8 cellular contexts compared by ENCODE assay signal in genomic region chr10:79608505-79609375, GRCh38. TPM values are rescaled to one million over a fixed set of nuclear protein-coding genes. Genes with fewer than 3 reads are reported as not detected.
A peak's percentile ranks its signal among the peaks of the same experiment; 100 is the strongest.
DNase-seq lines count a peak whose midpoint lies in the region; ATAC-seq and TF ChIP-seq lines count a peak whose summit lies in the region.

No MANE protein-coding gene starts in this region.

- H3K27ac Mint-ChIP-seq in CD4-positive, alpha-beta T cell = no peak overlapping the region

- no peak for ATAC-seq in CD4-positive, alpha-beta T cell (ENCODE audit: poor library complexity)
- ATAC-seq in GM19351 (IDR thresholded peaks at IDR 0.05; ENCODE audit: unreplicated experiment) (peak; percentile 64), GM18858 (IDR thresholded peaks at IDR 0.05; ENCODE audit: unreplicated experiment) (no peak), GM21367 (IDR thresholded peaks at IDR 0.05; ENCODE audit: unreplicated experiment) (no peak)

- no peak overlapping the region for H4K91ac ChIP-seq in mesenchymal stem cell (ENCODE audit: low read length)

- no peaks in the 10 kb centered on the region for H3K79me2 ChIP-seq in mammary epithelial cell (ENCODE audit: insufficient read depth, low read length)

- H2BK5ac ChIP-seq in mesenchymal stem cell (ENCODE audit: low read depth, low read length, poor library complexity, severe bottlenecking) = no peak overlapping the region

- H3K18ac ChIP-seq in mesenchymal stem cell (ENCODE audit: low read depth in 1 of 2, low read length in 2 of 2) = no peak overlapping the region

- no peak overlapping the region for H2BK15ac ChIP-seq in mesenchymal stem cell (ENCODE audit: low read depth, poor library complexity, severe bottlenecking)

- H2AFZ ChIP-seq in mammary epithelial cell (ENCODE audit: low read depth, low read length) (no peak overlapping the region), mesenchymal stem cell (ENCODE audit: low read depth, low read length) (no peak overlapping the region)

- no peak overlapping the region for H2BK12ac ChIP-seq in mesenchymal stem cell (ENCODE audit: low read length in 2 of 2)

- intact Hi-C loops in CD4-positive, alpha-beta T cell (cut with DNase I, micrococcal nuclease) = no loop called here
- intact Hi-C loops in mammary epithelial cell (cut with micrococcal nuclease) = no loop called here

- TF ChIP-seq CTCF in CD4-positive, alpha-beta T cell (IDR thresholded peaks at IDR 0.05) = peak; percentile 32
- peak; percentile 33 to 38 for TF ChIP-seq CTCF in mammary epithelial cell (conservative IDR thresholded peaks at IDR 0.05 in 1 of 2, IDR thresholded peaks at IDR 0.05 in 1 of 2; ENCODE audit: extremely low read depth in 1 of 2, insufficient read depth in 1 of 2, low read depth in 1 of 2, low read length in 2 of 2)

- H3K4me3 Mint-ChIP-seq in CD4-positive, alpha-beta T cell = no peak overlapping the region

- CTCF ChIA-PET in CD4-positive, alpha-beta T cell (lab: Charles Lee) = no interaction called here
- CTCF ChIA-PET in mammary epithelial cell (lab: Charles Lee; ENCODE audit: low non-redundant PET) = no interaction called here

- no peaks in the 10 kb centered on the region for H4K20me1 ChIP-seq in mammary epithelial cell (ENCODE audit: insufficient read depth, low read length)

- no peak overlapping the region for H3K4ac ChIP-seq in mesenchymal stem cell (ENCODE audit: low read depth in 1 of 2, low read length in 2 of 2)

- H3K27ac ChIP-seq in CD4-positive, alpha-beta T cell (ENCODE audit: low read depth, low read length) = no peak overlapping the region
- no peak overlapping the region for H3K27ac ChIP-seq in mammary epithelial cell (ENCODE audit: insufficient read depth, low read depth, low read length)
- no peak overlapping the region for H3K27ac ChIP-seq in mesenchymal stem cell (ENCODE audit: low read length, poor library complexity, severe bottlenecking)

- H3K4me3 ChIP-seq in mammary epithelial cell (replicated peaks in 1 of 3; ENCODE audit: insufficient read depth in 1 of 3, low read depth in 2 of 3, low read length in 3 of 3) = no peak overlapping the region
- H3K4me3 ChIP-seq in mesenchymal stem cell (ENCODE audit: insufficient read depth in 1 of 2, low read depth in 1 of 2, low read length in 2 of 2) = no peak overlapping the region

- H4K8ac ChIP-seq in mesenchymal stem cell (ENCODE audit: low read length) = no peak overlapping the region

- H3K36me3 Mint-ChIP-seq in CD4-positive, alpha-beta T cell (ENCODE audit: low read depth) = no peaks in the 10 kb centered on the region

- BruUV-seq in mammary epithelial cell (replicated peaks; lab: Mats Ljungman, UMichigan) = no TSS peak

- POLR2A ChIA-PET in CD4-positive, alpha-beta T cell (lab: Charles Lee) = no interaction called here

- dilution Hi-C loops in mammary epithelial cell (cut with HindIII; ENCODE audit: low sequenced_read_pairs) = no loop called here

- H2AK5ac ChIP-seq in mesenchymal stem cell (ENCODE audit: low read length, severe bottlenecking) = no peak overlapping the region

- H3K4me1 ChIP-seq in mammary epithelial cell (ENCODE audit: insufficient read depth, low read length) (no peaks in the 10 kb centered on the region), mesenchymal stem cell (ENCODE audit: control insufficient read depth, insufficient read depth, low read depth, low read length) (peaks cover 3% of the 10 kb centered on the region)

- H3K36me3 ChIP-seq in mammary epithelial cell (ENCODE audit: insufficient read depth, low read length) = no peaks in the 10 kb centered on the region
- H3K36me3 ChIP-seq in mesenchymal stem cell (ENCODE audit: control insufficient read depth in 1 of 2, insufficient read depth in 2 of 2, low read depth in 1 of 2, low read length in 2 of 2) = no peaks in the 10 kb centered on the region

- 47% methylated on average over 14 of the region's 20 CpGs for WGBS in mammary epithelial cell (ENCODE audit: low coverage, missing lambda C conversion rate)
- 51% methylated on average over 18 of the region's 20 CpGs for WGBS in mesenchymal stem cell

- H3K14ac ChIP-seq in mesenchymal stem cell (ENCODE audit: low read length in 2 of 2) = no peak overlapping the region

- in situ Hi-C loops in mammary epithelial cell (cut with MboI; ENCODE audit: low sequenced_read_pairs in 2 of 2) = no loop called here

- no peaks in the 10 kb centered on the region for H3K9me3 Mint-ChIP-seq in CD4-positive, alpha-beta T cell

- H3K4me2 ChIP-seq in mammary epithelial cell (ENCODE audit: insufficient read depth, low read depth, low read length) = no peak overlapping the region
- H3K4me2 ChIP-seq in mesenchymal stem cell (ENCODE audit: low read length, poor library complexity, severe bottlenecking) = no peak overlapping the region

- H2BK120ac ChIP-seq in mesenchymal stem cell (ENCODE audit: low read depth, low read length) = no peak overlapping the region

- H3K79me1 ChIP-seq in mesenchymal stem cell (replicated peaks; ENCODE audit: low read length, poor library complexity, severe bottlenecking) = no peaks in the 10 kb centered on the region

- no peaks in the 10 kb centered on the region for H3K27me3 ChIP-seq in CD4-positive, alpha-beta T cell (ENCODE audit: control insufficient read depth, insufficient read depth, low read length)
- H3K27me3 ChIP-seq in mammary epithelial cell (ENCODE audit: insufficient read depth, low read length) = no peaks in the 10 kb centered on the region
- peaks cover 34 to 51% of the 10 kb centered on the region in 2 experiments for H3K27me3 ChIP-seq in mesenchymal stem cell (ENCODE audit: control insufficient read depth in 1 of 2, insufficient read depth in 1 of 2, low read length in 2 of 2)

- H3K9ac ChIP-seq in mammary epithelial cell (ENCODE audit: insufficient read depth, low read length) (no peak overlapping the region), mesenchymal stem cell (ENCODE audit: low read length) (no peak overlapping the region)

- H3K27me3 Mint-ChIP-seq in CD4-positive, alpha-beta T cell = peaks cover 4% of the 10 kb centered on the region

- no peak overlapping the region for H3K23ac ChIP-seq in mesenchymal stem cell (ENCODE audit: low read length in 2 of 2)

- no peaks in the 10 kb centered on the region for H3K9me3 ChIP-seq in CD4-positive, alpha-beta T cell (ENCODE audit: control insufficient read depth, low read length)
- no peaks in the 10 kb centered on the region for H3K9me3 ChIP-seq in mammary epithelial cell (replicated peaks; ENCODE audit: insufficient read depth, low read length)
- peaks cover under 1% of the 10 kb centered on the region for H3K9me3 ChIP-seq in mesenchymal stem cell (ENCODE audit: control insufficient read depth, low read length)

- peak in 4 of 10 experiments; percentile 7 to 22 (median 16) for DNase-seq in CD4-positive, alpha-beta T cell
- DNase-seq in RKO (ENCODE audit: low spot score) (peak; percentile 3), mammary epithelial cell (no peak), mesenchymal stem cell (peak; percentile 3), NCI-H2029 (lab: John Stamatoyannopoulos, UW) (no peak)

- H3K4me1 Mint-ChIP-seq in CD4-positive, alpha-beta T cell (ENCODE audit: low read depth) = no peaks in the 10 kb centered on the region

RNA-seq across cellular contexts. Expression of gene SFTPA1, which starts 2.0 kb away (rescaled TPM):
- not detected for total RNA-seq in CD4-positive, alpha-beta T cell
- total RNA-seq in mammary epithelial cell = not detected
- polyA plus RNA-seq in mammary epithelial cell = not detected
- not detected for polyA minus RNA-seq in mammary epithelial cell
- not detected for polyA plus RNA-seq in mesenchymal stem cell (2013, experiment 1 of 2)
- not detected for polyA plus RNA-seq in mesenchymal stem cell (2013, experiment 2 of 2)

RNA-seq across cellular contexts. Expression of gene SFTPA2, which starts 48.5 kb away (rescaled TPM):
- total RNA-seq in CD4-positive, alpha-beta T cell = not detected
- total RNA-seq in mammary epithelial cell = not detected
- not detected for polyA plus RNA-seq in mammary epithelial cell
- polyA minus RNA-seq in mammary epithelial cell = not detected
- not detected for polyA plus RNA-seq in mesenchymal stem cell (2013, experiment 1 of 2)
- 0.01 TPM for polyA plus RNA-seq in mesenchymal stem cell (2013, experiment 2 of 2)

Comparison
In these comparisons a context has a peak if more than half of its experiments do, and no peak if none do; other contexts are left out.
1. DNase-seq: peak in RKO (single experiment) and mesenchymal stem cell (single experiment); none in mammary epithelial cell (single experiment) and NCI-H2029 (single experiment).